8 cellular contexts compared by ENCODE assay signal in genomic region chr2:127086800-127087737, GRCh38. TPM values are rescaled to one million over a fixed set of nuclear protein-coding genes. Genes with fewer than 3 reads are reported as not detected.
DNase-seq lines count a peak whose midpoint lies in the region; ATAC-seq and TF ChIP-seq lines count a peak whose summit lies in the region.

No MANE protein-coding gene starts in this region.

- H3K4me1 ChIP-seq in SJSA1 (replicated peaks) (peaks cover 69% of the 10 kb centered on the region), ovary (ENCODE audit: insufficient read depth) (peaks cover 36% of the 10 kb centered on the region)

- DNase-seq in SJSA1 (ENCODE audit: low read depth in 1 of 2, low spot score in 2 of 2) = peak; percentile 97
- peak; percentile 79 for DNase-seq in fibroblast of peridontal ligament (ENCODE audit: extremely low read depth)
- DNase-seq in ovary = peak; percentile 92 to 95 (median 94)
- DNase-seq in left lobe of liver (ENCODE audit: low spot score) = no peak
- no peak for DNase-seq in NCI-H1105 treated with DMSO at 0.1 percent for 48 hours (lab: John Stamatoyannopoulos, UW)
- no peak for DNase-seq in activated T-cell treated with anti-CD3 and anti-CD28 coated beads, Interleukin-2, amount 50 U/mL, for 48 hours

- no peaks in the 10 kb centered on the region for H3K9me3 ChIP-seq in SJSA1 (replicated peaks)
- no peaks in the 10 kb centered on the region for H3K9me3 ChIP-seq in ovary

- TF ChIP-seq EP300 in ovary (IDR thresholded peaks at IDR 0.05) = no peak

- H3K36me3 ChIP-seq in SJSA1 (0 out of 2 replicates have a peak, but pooled peaks cover 4% of the 10 kb centered on the region), ovary (no peaks in the 10 kb centered on the region)

- TF ChIP-seq POLR2A in ovary (IDR thresholded peaks at IDR 0.05) = peak; percentile 24

- 12 to 15% (median 13%) methylated on average over 24 to 26 of the region's 26 CpGs for WGBS in ovary, 3 donors

- no peak for TF ChIP-seq CTCF in ovary (IDR thresholded peaks at IDR 0.05)

- H3K27me3 ChIP-seq in SJSA1 (replicated peaks) = no peaks in the 10 kb centered on the region
- H3K27me3 ChIP-seq in ovary = no peaks in the 10 kb centered on the region

- ATAC-seq in GM18870 (IDR thresholded peaks at IDR 0.05; ENCODE audit: unreplicated experiment) (peak; percentile 70), HG02973 (IDR thresholded peaks at IDR 0.05; ENCODE audit: unreplicated experiment) (peak; percentile 47), left lobe of liver (no peak)

- H3K27ac ChIP-seq in SJSA1 (peak overlapping the region; percentile 91), ovary (peak overlapping the region; percentile 77 to 90)

- H3K4me3 ChIP-seq in SJSA1 = peak overlapping the region; percentile 21
- peak overlapping the region; percentile 21 for H3K4me3 ChIP-seq in ovary

- intact Hi-C loops in ovary (cut with DNase I) = loop anchor here in 1 of 4 donors (10.0 kb wide), 1 partner anchor 68 kb away; no protein-coding TSS in a partner anchor

RNA-seq across cellular contexts. Expression of gene BIN1, which starts 19.9 kb away (rescaled TPM):
- 68.6 and 76.5 TPM in 2 replicates for total RNA-seq in SJSA1 (2014; rRNA removed; shearing (Covaris generic))
- total RNA-seq in ovary (10 to 100 TPM; 25.2 to 77.3 (median 57.6) TPM), left lobe of liver (28.6 TPM)
- 10 to 100 TPM; 16.7 to 32.6 TPM for polyA plus RNA-seq in ovary

Comparison
In these comparisons a context has a peak if more than half of its experiments do, and no peak if none do; other contexts are left out.
1. DNase-seq: peak in SJSA1 (2 of 2), fibroblast of peridontal ligament (single experiment) and ovary (5 of 5); none in left lobe of liver (single experiment), NCI-H1105 treated with DMSO at 0.1 percent for 48 hours (single experiment) and activated T-cell treated with anti-CD3 and anti-CD28 coated beads, Interleukin-2, amount 50 U/mL, for 48 hours (0 of 2).